In genomic region chr3:157067114-157067513, GRCh38 we compare ENCODE assay signal across 10 cellular contexts.
DNase-seq lines count a peak whose midpoint lies in the region; ATAC-seq, FAIRE-seq and TF ChIP-seq lines count a peak whose summit lies in the region.
"Had no signal": no experiment of that assay in that cellular context is flagged by ENCODE, and none has a peak within 500 bp of the region (broad histone marks: within the 10 kb centered on the region; RNA-seq: fewer than 3 reads in every experiment).

No MANE protein-coding gene starts in this region.

- H3K4me1 Mint-ChIP-seq in astrocyte (ENCODE audit: low read depth, unreplicated experiment): no peaks in the 10 kb centered on the region

- ATAC-seq in HG03432 (IDR thresholded peaks at IDR 0.05; ENCODE audit: unreplicated experiment) (peak; percentile 34), HG03469 (IDR thresholded peaks at IDR 0.05; ENCODE audit: unreplicated experiment) (no peak)

- no peak for TF ChIP-seq CTCF in astrocyte (IDR thresholded peaks at IDR 0.05; ENCODE audit: insufficient read depth, low read depth, low read length)
- no peak for TF ChIP-seq CTCF in GM13976 (IDR thresholded peaks at IDR 0.05; ENCODE audit: borderline replicate concordance, control extremely low read depth, extremely low read depth, insufficient read depth, missing control alignments)

- H3K4me2 ChIP-seq in astrocyte (ENCODE audit: low read length): peak overlapping the region; percentile 38

- H3K9me3 Mint-ChIP-seq in astrocyte (ENCODE audit: unreplicated experiment): peaks cover 3% of the 10 kb centered on the region

- H4K20me1 ChIP-seq in astrocyte (ENCODE audit: insufficient read depth, low read length): no peaks in the 10 kb centered on the region

- H2AFZ ChIP-seq in astrocyte (ENCODE audit: low read depth, low read length): peak overlapping the region; percentile 29

- WGBS in thymus: 8% methylated on average over 3 of the region's 3 CpGs

- peak overlapping the region; percentile 59 for H3K27ac ChIP-seq in astrocyte (ENCODE audit: low read depth, low read length)
- H3K27ac ChIP-seq in thymus (ENCODE audit: low read depth): peak overlapping the region; percentile 69
- H3K27ac ChIP-seq: lower lobe of right lung had no signal

- no peaks in the 10 kb centered on the region for H3K79me2 ChIP-seq in astrocyte (ENCODE audit: insufficient read depth, low read length)

- peak; percentile 42 for DNase-seq in activated gamma-delta T cell treated with Interleukin-2 at 50 U/mL for 16 hours
- DNase-seq in activated gamma-delta T cell (lab: John Stamatoyannopoulos, UW): no peak
- DNase-seq in astrocyte (ENCODE audit: low read depth): no peak
- DNase-seq in hypothalamus (lab: John Stamatoyannopoulos, UW): no peak
- DNase-seq in GM13976 (ENCODE audit: low spot score): no peak
- DNase-seq: lower lobe of right lung, NCI-H2029 treated with DMSO at 0.1 percent for 48 hours had no signal

- FAIRE-seq in astrocyte (lab: Jason Lieb, UNC): no peak

- H3K4me1 ChIP-seq in astrocyte (ENCODE audit: insufficient read depth, low read length) (peaks cover 18% of the 10 kb centered on the region), thymus (ENCODE audit: control insufficient read depth, insufficient read depth, low read length) (peaks cover 22% of the 10 kb centered on the region)
- H3K4me1 ChIP-seq: lower lobe of right lung had no signal

- in situ Hi-C loops in GM13976 (cut with MboI; ENCODE audit: low sequenced_read_pairs, unreplicated experiment): no loop called here

- H3K27me3 ChIP-seq in astrocyte (ENCODE audit: insufficient read depth, low read length): no peaks in the 10 kb centered on the region
- no peaks in the 10 kb centered on the region for H3K27me3 ChIP-seq in thymus (ENCODE audit: control insufficient read depth, insufficient read depth)

- peaks cover 32% of the 10 kb centered on the region for H3K27me3 Mint-ChIP-seq in astrocyte (ENCODE audit: low read depth, unreplicated experiment)

- H3K9ac ChIP-seq in astrocyte (ENCODE audit: low read length): peak overlapping the region; percentile 68

- no peaks in the 10 kb centered on the region for H3K36me3 Mint-ChIP-seq in astrocyte (ENCODE audit: low read depth, unreplicated experiment)

- no peak overlapping the region for H3K27ac Mint-ChIP-seq in astrocyte (ENCODE audit: unreplicated experiment)

- H3K4me3 ChIP-seq in astrocyte (ENCODE audit: insufficient read depth, low read depth, low read length) (no peak overlapping the region), thymus (ENCODE audit: low read length) (no peak overlapping the region)
- H3K4me3 ChIP-seq: lower lobe of right lung had no signal

- H3K36me3 ChIP-seq in astrocyte (ENCODE audit: insufficient read depth, low read length): no peaks in the 10 kb centered on the region
- H3K36me3 ChIP-seq in thymus (ENCODE audit: control insufficient read depth, insufficient read depth): no peaks in the 10 kb centered on the region
- H3K36me3 ChIP-seq: lower lobe of right lung had no signal

- no peaks in the 10 kb centered on the region for H3K9me3 ChIP-seq in astrocyte (ENCODE audit: insufficient read depth, low read depth, low read length)
- H3K9me3 ChIP-seq in thymus (ENCODE audit: control insufficient read depth): no peaks in the 10 kb centered on the region
- H3K9me3 ChIP-seq: lower lobe of right lung had no signal

- no peak overlapping the region for H3K4me3 Mint-ChIP-seq in astrocyte (ENCODE audit: unreplicated experiment)
